In the genomic region with DNA sequence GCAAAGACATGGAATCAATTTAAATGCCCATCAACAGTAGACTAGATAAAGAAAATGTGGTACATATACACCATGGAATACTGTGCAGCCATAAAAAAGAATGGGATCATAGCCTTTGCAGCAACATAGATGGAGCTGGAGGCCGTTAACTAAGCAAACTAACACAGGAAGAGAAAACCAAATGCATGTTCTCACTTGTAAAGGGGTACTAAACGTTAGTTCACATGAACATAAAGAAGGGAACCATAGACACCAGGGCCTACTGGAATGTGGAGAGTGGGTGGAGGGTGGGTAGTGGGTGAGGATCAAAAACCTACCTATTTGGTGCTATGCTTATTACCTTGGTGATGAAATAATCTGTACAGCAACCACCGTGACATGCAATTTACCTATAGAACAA, we compare ENCODE assay signal across 12 cellular contexts.
DNase-seq lines count a peak whose midpoint lies in the region; ATAC-seq and TF ChIP-seq lines count a peak whose summit lies in the region.
"Had no signal": no experiment of that assay in that cellular context is flagged by ENCODE, and none has a peak within 500 bp of the region (broad histone marks: within the 10 kb centered on the region; RNA-seq: fewer than 3 reads in every experiment).

No MANE protein-coding gene starts in this region.

- H3K27ac ChIP-seq in CD4-positive, alpha-beta memory T cell (ENCODE audit: low read depth, low read length) = no peak overlapping the region
- peak overlapping the region; percentile 95 for H3K27ac ChIP-seq in OCI-LY7 (ENCODE audit: low read depth, low read length, poor library complexity, severe bottlenecking)

- no peak overlapping the region for H3K4me3 ChIP-seq in CD4-positive, alpha-beta memory T cell (ENCODE audit: low read length in 2 of 2)
- H3K4me3 ChIP-seq in OCI-LY7 (ENCODE audit: low read depth, low read length, poor library complexity, severe bottlenecking) = peak overlapping the region; percentile 34

- TF ChIP-seq CTCF in OCI-LY7 (conservative IDR thresholded peaks at IDR 0.05; ENCODE audit: low read length) = no peak

- no peaks in the 10 kb centered on the region for H3K9me2 ChIP-seq in OCI-LY7 (ENCODE audit: insufficient read depth, low read length)

- peak overlapping the region in 4 of 7 donors; percentile 8 to 53 (median 20) for H3K27ac Mint-ChIP-seq in CD4-positive, alpha-beta memory T cell
- H3K27ac Mint-ChIP-seq: stimulated activated naive CD8-positive, alpha-beta T cell treated with anti-CD3 and anti-CD28 coated beads, Interleukin-15, amount 100 ng/mL, for 72 hours had no signal

- peaks cover 42 to 43% of the 10 kb centered on the region in 2 donors for H3K36me3 Mint-ChIP-seq in CD4-positive, alpha-beta memory T cell

- H3K4me1 Mint-ChIP-seq in CD4-positive, alpha-beta memory T cell = peaks cover 22 to 40% (median 29%) of the 10 kb centered on the region in 4 donors

- no peak for DNase-seq in CD4-positive, alpha-beta memory T cell
- DNase-seq in OCI-LY7 (ENCODE audit: low spot score) (peak; percentile 34), GDM1 (lab: John Stamatoyannopoulos, UW) (no peak), UCSD-AML1 (lab: John Stamatoyannopoulos, UW; ENCODE audit: unreplicated experiment) (no peak), foreskin melanocyte (no peak), SW 1271 (lab: John Stamatoyannopoulos, UW) (no peak)
- DNase-seq: kidney glomerular epithelial cell; NCI-H510A treated with DMSO at 0.1 percent for 48 hours; stimulated activated CD4-positive, alpha-beta T cell treated with anti-CD3 and anti-CD28 coated beads, Interleukin-4, amount 100 ng/mL, for 24 hours; stimulated activated naive CD8-positive, alpha-beta T cell treated with anti-CD3 and anti-CD28 coated beads, Interleukin-15, amount 100 ng/mL, for 72 hours had no signal

- no peaks in the 10 kb centered on the region for H3K9me3 Mint-ChIP-seq in CD4-positive, alpha-beta memory T cell
- H3K9me3 Mint-ChIP-seq: stimulated activated naive CD8-positive, alpha-beta T cell treated with anti-CD3 and anti-CD28 coated beads, Interleukin-15, amount 100 ng/mL, for 72 hours had no signal

- peaks cover 4% of the 10 kb centered on the region for H3K36me3 ChIP-seq in CD4-positive, alpha-beta memory T cell (ENCODE audit: insufficient read depth, low read length)
- peaks cover 73% of the 10 kb centered on the region for H3K36me3 ChIP-seq in OCI-LY7 (ENCODE audit: insufficient read depth, low read length)

- CTCF ChIA-PET in CD4-positive, alpha-beta memory T cell (lab: Charles Lee; ENCODE audit: partially characterized antibody) = interaction anchor here (1.1 to 8.7 kb wide), 7 partner anchors 10 to 263 kb away, joined by 4 to 48 read pairs (median 10); a partner anchor contains a TSS
- CTCF ChIA-PET in OCI-LY7 (lab: Charles Lee; ENCODE audit: unreplicated experiment) = interaction anchor here (1.3 kb wide), 2 partner anchors 10 to 62 kb away, joined by 3 to 5 read pairs; no protein-coding TSS in a partner anchor

- no peaks in the 10 kb centered on the region for H3K9me3 ChIP-seq in CD4-positive, alpha-beta memory T cell (ENCODE audit: control insufficient read depth in 1 of 2, low read length in 2 of 2)
- H3K9me3 ChIP-seq in OCI-LY7 (ENCODE audit: low read length) = no peaks in the 10 kb centered on the region

- POLR2A ChIA-PET in CD4-positive, alpha-beta memory T cell (lab: Charles Lee; ENCODE audit: partially characterized antibody) = interaction anchor here (2.1 to 4.3 kb wide), 3 partner anchors 9 to 145 kb away, joined by 7 to 34 read pairs (median 13); a partner anchor contains a TSS
- POLR2A ChIA-PET in OCI-LY7 (lab: Charles Lee) = interaction anchor here (0.6 to 5.9 kb wide), 11 partner anchors 9 to 1346 kb away, joined by 3 to 34 read pairs (median 15); no protein-coding TSS in a partner anchor

- H3K27me3 Mint-ChIP-seq in CD4-positive, alpha-beta memory T cell = no peaks in the 10 kb centered on the region
- H3K27me3 Mint-ChIP-seq: stimulated activated naive CD8-positive, alpha-beta T cell treated with anti-CD3 and anti-CD28 coated beads, Interleukin-15, amount 100 ng/mL, for 72 hours had no signal

- H4K20me1 ChIP-seq in OCI-LY7 (ENCODE audit: insufficient read depth, low read length) = no peaks in the 10 kb centered on the region

- no peak overlapping the region; the same call in 1 of the 2 replicates for H2AFZ ChIP-seq in OCI-LY7 (ENCODE audit: low read length)

- ATAC-seq in GM18909 (IDR thresholded peaks at IDR 0.05; ENCODE audit: poor library complexity, unreplicated experiment) = peak; percentile 11
- ATAC-seq in HG02840 (IDR thresholded peaks at IDR 0.05; ENCODE audit: low FRiP score, unreplicated experiment) = peak; percentile 3
- ATAC-seq: stimulated activated naive CD8-positive, alpha-beta T cell treated with anti-CD3 and anti-CD28 coated beads, Interleukin-15, amount 100 ng/mL, for 72 hours had no signal

- intact Hi-C loops in CD4-positive, alpha-beta memory T cell (cut with micrococcal nuclease) = loop anchor here (1.0 kb wide), 1 partner anchor 14 kb away; no protein-coding TSS in a partner anchor
- intact Hi-C loops in OCI-LY7 (cut with micrococcal nuclease; ENCODE audit: unreplicated experiment) = loop anchor here (1.0 to 5.0 kb wide), 4 partner anchors 14 to 145 kb away; a partner anchor contains a TSS

- peaks cover 11% of the 10 kb centered on the region; the same call in 1 of the 2 replicates for H3K79me2 ChIP-seq in OCI-LY7 (ENCODE audit: insufficient read depth, low read depth, low read length)

- H3K4me1 ChIP-seq in CD4-positive, alpha-beta memory T cell (ENCODE audit: insufficient read depth, low read length) = peaks cover 25% of the 10 kb centered on the region
- peaks cover 88% of the 10 kb centered on the region for H3K4me1 ChIP-seq in OCI-LY7 (ENCODE audit: insufficient read depth, low read length, poor library complexity, severe bottlenecking)

- H3K4me3 Mint-ChIP-seq in CD4-positive, alpha-beta memory T cell = peak overlapping the region in 5 of 8 donors; percentile 48 to 78 (median 67)

- BruUV-seq in OCI-LY7 (replicated peaks; lab: Mats Ljungman, UMichigan) = no TSS peak

- H3K27me3 ChIP-seq in CD4-positive, alpha-beta memory T cell (ENCODE audit: insufficient read depth, low read length) = no peaks in the 10 kb centered on the region

- peak overlapping the region; percentile 61 for H3K4me2 ChIP-seq in OCI-LY7 (ENCODE audit: low read length)
